In the genomic region with DNA sequence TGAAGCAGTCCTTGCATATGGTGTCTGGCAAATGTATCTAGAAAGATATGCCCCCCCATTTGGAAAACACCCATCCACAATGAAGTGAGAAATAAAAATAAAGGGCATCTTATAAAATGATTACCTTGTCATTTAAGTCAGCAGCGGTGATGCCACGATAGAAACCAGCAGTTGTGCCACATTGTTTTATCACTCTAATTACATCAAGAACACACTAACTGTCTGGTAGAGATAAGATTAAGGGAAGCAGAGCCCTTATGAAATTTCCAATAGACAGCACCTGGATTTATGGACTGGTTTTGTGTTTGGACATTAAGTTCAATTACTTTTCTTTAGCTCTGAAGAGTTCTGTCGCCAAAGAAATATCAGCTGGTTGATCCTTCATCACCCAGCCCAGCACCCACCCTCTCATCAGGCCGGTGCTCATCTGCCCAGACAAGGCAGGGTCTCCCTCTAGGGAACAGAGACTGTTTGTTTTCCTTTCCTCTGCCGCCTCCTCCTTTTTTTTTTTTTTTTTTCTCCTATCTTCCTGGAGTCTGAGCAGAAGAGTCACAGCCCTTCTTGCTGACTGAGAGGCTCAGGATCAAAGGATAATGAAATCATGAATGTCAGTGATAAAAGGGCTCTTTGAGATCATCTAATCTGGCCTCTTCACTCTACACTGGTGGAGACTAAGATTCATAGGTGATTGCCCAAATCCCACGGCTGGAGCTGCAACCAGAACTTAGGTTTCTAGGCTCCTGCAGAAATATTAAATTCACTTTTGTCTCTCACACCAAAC, we compare ENCODE assay signal across 21 cellular contexts.
"Had no signal": no experiment of that assay in that cellular context is flagged by ENCODE, and none has a peak within 500 bp of the region (broad histone marks: within the 10 kb centered on the region; RNA-seq: fewer than 3 reads in every experiment).

No MANE protein-coding gene starts in this region.

- H3K36me3 ChIP-seq: esophagus muscularis mucosa, gastrocnemius medialis, right atrium auricular region, sigmoid colon, stomach, thoracic aorta, transverse colon had no signal

- H3K9me3 Mint-ChIP-seq: dendritic cell treated with granulocyte-macrophage colony-stimulating factor and Interleukin-4, amounts not matched to agents 40 ng/mL and 50 ng/mL, for 4 days; effector memory CD8-positive, alpha-beta T cell; nephron progenitor cell had no signal

- H3K27me3 ChIP-seq: esophagus muscularis mucosa, gastrocnemius medialis, right atrium auricular region, sigmoid colon, stomach, transverse colon had no signal

- H3K4me3 Mint-ChIP-seq: dendritic cell treated with granulocyte-macrophage colony-stimulating factor and Interleukin-4, amounts not matched to agents 40 ng/mL and 50 ng/mL, for 4 days; effector memory CD8-positive, alpha-beta T cell; immature natural killer cell; naive thymus-derived CD4-positive, alpha-beta T cell; nephron progenitor cell had no signal

- H3K4me1 Mint-ChIP-seq: immature natural killer cell; naive thymus-derived CD4-positive, alpha-beta T cell had no signal

- H3K4me1 ChIP-seq: esophagus muscularis mucosa, gastrocnemius medialis, psoas muscle, right atrium auricular region, sigmoid colon, stomach, transverse colon had no signal

- H3K27ac ChIP-seq: epithelial cell of prostate, esophagus muscularis mucosa, gastrocnemius medialis, psoas muscle, right atrium auricular region, sigmoid colon, skin epidermis, stomach, thoracic aorta, transverse colon had no signal

- H3K4me3 ChIP-seq: esophagus muscularis mucosa, gastrocnemius medialis, lung, psoas muscle, right atrium auricular region, sigmoid colon, skin epidermis, stomach, thoracic aorta, transverse colon had no signal

- H3K9me3 ChIP-seq: esophagus muscularis mucosa, gastrocnemius medialis, psoas muscle, right atrium auricular region, sigmoid colon, stomach, thoracic aorta, transverse colon had no signal

- H3K27me3 Mint-ChIP-seq: effector memory CD8-positive, alpha-beta T cell; naive thymus-derived CD4-positive, alpha-beta T cell had no signal

- DNase-seq: effector memory CD8-positive, alpha-beta T cell; gastrocnemius medialis; immature natural killer cell; left cardiac atrium; left ventricle myocardium superior; naive thymus-derived CD4-positive, alpha-beta T cell; nephron progenitor cell; psoas muscle; sigmoid colon; stimulated activated CD4-positive, alpha-beta T cell treated with anti-CD3 and anti-CD28 coated beads, Interleukin-12 subunit alpha, Interleukin-12 subunit beta, amount 100 ng/mL, for 4 hours; stimulated activated naive CD4-positive, alpha-beta T cell; stomach; substantia nigra; transverse colon had no signal

- H3K36me3 Mint-ChIP-seq: immature natural killer cell; naive thymus-derived CD4-positive, alpha-beta T cell had no signal

- ATAC-seq: effector memory CD8-positive, alpha-beta T cell; gastrocnemius medialis; left cardiac atrium; left ventricle myocardium superior; naive thymus-derived CD4-positive, alpha-beta T cell; psoas muscle had no signal

- H3K27ac Mint-ChIP-seq: dendritic cell treated with granulocyte-macrophage colony-stimulating factor and Interleukin-4, amounts not matched to agents 40 ng/mL and 50 ng/mL, for 4 days; effector memory CD8-positive, alpha-beta T cell; immature natural killer cell; naive thymus-derived CD4-positive, alpha-beta T cell; nephron progenitor cell had no signal
